1 cellular context compared by ENCODE assay signal in genomic region chr13:75785130-75785529, GRCh38.
TF ChIP-seq lines count a peak whose summit lies in the region.

No MANE protein-coding gene starts in this region.

TF ChIP-seq in A549, 52 proteins besides CTCF, POLR2A, EP300 and RAD21 (continued from another document):
- TF ChIP-seq, protein P1, sequence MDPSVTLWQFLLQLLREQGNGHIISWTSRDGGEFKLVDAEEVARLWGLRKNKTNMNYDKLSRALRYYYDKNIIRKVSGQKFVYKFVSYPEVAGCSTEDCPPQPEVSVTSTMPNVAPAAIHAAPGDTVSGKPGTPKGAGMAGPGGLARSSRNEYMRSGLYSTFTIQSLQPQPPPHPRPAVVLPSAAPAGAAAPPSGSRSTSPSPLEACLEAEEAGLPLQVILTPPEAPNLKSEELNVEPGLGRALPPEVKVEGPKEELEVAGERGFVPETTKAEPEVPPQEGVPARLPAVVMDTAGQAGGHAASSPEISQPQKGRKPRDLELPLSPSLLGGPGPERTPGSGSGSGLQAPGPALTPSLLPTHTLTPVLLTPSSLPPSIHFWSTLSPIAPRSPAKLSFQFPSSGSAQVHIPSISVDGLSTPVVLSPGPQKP (IDR thresholded peaks at IDR 0.05; ENCODE audit: low read depth, low read length): no peak
